Comparison of ENCODE assay signal across 7 cellular contexts in genomic region chr9:125239631-125240597, GRCh38. TPM values are rescaled to one million over a fixed set of nuclear protein-coding genes. Genes with fewer than 3 reads are reported as not detected.
DNase-seq lines count a peak whose midpoint lies in the region; ATAC-seq lines count a peak whose summit lies in the region.

No MANE protein-coding gene starts in this region.

- H3K27ac ChIP-seq in HUES6 (ENCODE audit: low read depth, low read length), result peak overlapping the region; percentile 87; the same call in 1 of the 2 replicates

- peaks cover 33% of the 10 kb centered on the region for H3K36me3 Mint-ChIP-seq in activated naive CD8-positive, alpha-beta T cell
- H3K36me3 Mint-ChIP-seq in immature natural killer cell, result peaks cover 25 to 55% (median 41%) of the 10 kb centered on the region in 3 donors

- peaks cover 4% of the 10 kb centered on the region; the same call in 1 of the 2 replicates for H3K4me1 ChIP-seq in HUES6 (ENCODE audit: control insufficient read depth, insufficient read depth, low read length)

- H3K4me3 ChIP-seq in HUES6 (ENCODE audit: low read depth, low read length), result peak overlapping the region; percentile 99

- peak overlapping the region; percentile 98 for H3K27ac Mint-ChIP-seq in activated naive CD8-positive, alpha-beta T cell
- H3K27ac Mint-ChIP-seq in immature natural killer cell, result peak overlapping the region; percentile 98 to 100 (median 100)
- H3K27ac Mint-ChIP-seq in stimulated activated naive CD8-positive, alpha-beta T cell treated with anti-CD3 and anti-CD28 coated beads, Interleukin-15, amount 100 ng/mL, for 72 hours, result peak overlapping the region; percentile 98 to 100

- peaks cover 61% of the 10 kb centered on the region for H3K36me3 ChIP-seq in HUES6 (ENCODE audit: control insufficient read depth, insufficient read depth, low read length)

- ATAC-seq in stimulated activated naive CD8-positive, alpha-beta T cell treated with anti-CD3 and anti-CD28 coated beads, Interleukin-15, amount 100 ng/mL, for 72 hours, result no peak
- ATAC-seq in GM18498 (IDR thresholded peaks at IDR 0.05; ENCODE audit: unreplicated experiment) (no peak), GM21381 (IDR thresholded peaks at IDR 0.05; ENCODE audit: unreplicated experiment) (no peak)

- no peaks in the 10 kb centered on the region for H3K9me3 Mint-ChIP-seq in activated naive CD8-positive, alpha-beta T cell (ENCODE audit: low read depth)
- H3K9me3 Mint-ChIP-seq in immature natural killer cell, result no peaks in the 10 kb centered on the region
- no peaks in the 10 kb centered on the region for H3K9me3 Mint-ChIP-seq in stimulated activated naive CD8-positive, alpha-beta T cell treated with anti-CD3 and anti-CD28 coated beads, Interleukin-15, amount 100 ng/mL, for 72 hours

- peak overlapping the region; percentile 98 for H3K4me3 Mint-ChIP-seq in activated naive CD8-positive, alpha-beta T cell
- H3K4me3 Mint-ChIP-seq in immature natural killer cell, result peak overlapping the region; percentile 93 to 100 (median 99)
- peak overlapping the region; percentile 87 to 94 for H3K4me3 Mint-ChIP-seq in stimulated activated naive CD8-positive, alpha-beta T cell treated with anti-CD3 and anti-CD28 coated beads, Interleukin-15, amount 100 ng/mL, for 72 hours

- DNase-seq in immature natural killer cell (peak in 1 of 3 donors; percentile 5), T-helper 9 cell (no peak)
- DNase-seq in stimulated activated naive CD8-positive, alpha-beta T cell treated with anti-CD3 and anti-CD28 coated beads, Interleukin-15, amount 100 ng/mL, for 72 hours, result no peak

- H3K4me1 Mint-ChIP-seq in activated naive CD8-positive, alpha-beta T cell (ENCODE audit: low read depth), result peaks cover 58% of the 10 kb centered on the region
- H3K4me1 Mint-ChIP-seq in immature natural killer cell, result peaks cover 63 to 73% of the 10 kb centered on the region in 2 donors
- H3K4me1 Mint-ChIP-seq in stimulated activated naive CD8-positive, alpha-beta T cell treated with anti-CD3 and anti-CD28 coated beads, Interleukin-15, amount 100 ng/mL, for 72 hours, result peaks cover 76% of the 10 kb centered on the region

- H3K9ac ChIP-seq in HUES6 (ENCODE audit: low read length), result peak overlapping the region; percentile 99

- H3K9me3 ChIP-seq in HUES6 (ENCODE audit: control insufficient read depth, insufficient read depth, low read depth, low read length), result no peaks in the 10 kb centered on the region

- H3K27me3 Mint-ChIP-seq in activated naive CD8-positive, alpha-beta T cell, result no peaks in the 10 kb centered on the region
- peaks cover 21 to 42% (median 27%) of the 10 kb centered on the region in 3 donors for H3K27me3 Mint-ChIP-seq in immature natural killer cell (ENCODE audit: low read depth in 3 of 3)
- H3K27me3 Mint-ChIP-seq in stimulated activated naive CD8-positive, alpha-beta T cell treated with anti-CD3 and anti-CD28 coated beads, Interleukin-15, amount 100 ng/mL, for 72 hours, result no peaks in the 10 kb centered on the region

- H3K27me3 ChIP-seq in HUES6 (ENCODE audit: control insufficient read depth, insufficient read depth, low read length), result no peaks in the 10 kb centered on the region

RNA-seq across cellular contexts. Expression of gene HSPA5, which starts 1.2 kb away (rescaled TPM):
- 100 to 1,000 TPM; 192 to 379 (median 292) TPM for polyA plus RNA-seq in immature natural killer cell

RNA-seq across cellular contexts. Expression of gene GAPVD1, which starts 21.7 kb away (rescaled TPM):
- 10 to 100 TPM; 18.1 to 53.3 (median 28.7) TPM for polyA plus RNA-seq in immature natural killer cell

RNA-seq across cellular contexts. Expression of gene RABEPK, which starts 39.6 kb away (rescaled TPM):
- 10 to 100 TPM; 23.6 to 44.1 (median 28.2) TPM for polyA plus RNA-seq in immature natural killer cell

RNA-seq across cellular contexts. Expression of gene PPP6C, which starts 50.3 kb away (rescaled TPM):
- 10 to 100 TPM; 34.3 to 48.2 (median 46.9) TPM for polyA plus RNA-seq in immature natural killer cell
